In the genomic region with DNA sequence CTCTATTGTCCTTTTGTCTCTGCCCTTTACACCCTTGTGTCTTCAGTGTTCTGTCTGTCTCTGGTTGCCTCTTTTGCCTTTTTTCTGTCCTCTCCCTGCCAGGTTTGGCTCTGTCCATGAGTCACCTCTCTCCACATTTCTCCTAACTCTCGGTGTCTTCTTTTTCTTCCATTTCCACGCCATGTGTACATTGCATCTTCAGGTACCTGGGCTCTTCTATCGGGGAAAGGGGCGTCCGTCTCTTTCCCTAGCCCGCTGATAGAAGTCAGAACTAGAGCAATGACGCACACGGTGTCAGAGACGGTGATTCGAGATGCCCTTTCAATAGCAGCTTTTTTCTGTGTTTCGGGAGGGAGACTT, we compare ENCODE assay signal across 1 cellular context.
A peak's percentile ranks its signal among the peaks of the same experiment; 100 is the strongest.
TF ChIP-seq lines count a peak whose summit lies in the region.

No MANE protein-coding gene starts in this region.

TF ChIP-seq in K562, 482 proteins besides CTCF, POLR2A, EP300 and RAD21 (continued from another document and continues in another):
- TF ChIP-seq, protein P1, sequence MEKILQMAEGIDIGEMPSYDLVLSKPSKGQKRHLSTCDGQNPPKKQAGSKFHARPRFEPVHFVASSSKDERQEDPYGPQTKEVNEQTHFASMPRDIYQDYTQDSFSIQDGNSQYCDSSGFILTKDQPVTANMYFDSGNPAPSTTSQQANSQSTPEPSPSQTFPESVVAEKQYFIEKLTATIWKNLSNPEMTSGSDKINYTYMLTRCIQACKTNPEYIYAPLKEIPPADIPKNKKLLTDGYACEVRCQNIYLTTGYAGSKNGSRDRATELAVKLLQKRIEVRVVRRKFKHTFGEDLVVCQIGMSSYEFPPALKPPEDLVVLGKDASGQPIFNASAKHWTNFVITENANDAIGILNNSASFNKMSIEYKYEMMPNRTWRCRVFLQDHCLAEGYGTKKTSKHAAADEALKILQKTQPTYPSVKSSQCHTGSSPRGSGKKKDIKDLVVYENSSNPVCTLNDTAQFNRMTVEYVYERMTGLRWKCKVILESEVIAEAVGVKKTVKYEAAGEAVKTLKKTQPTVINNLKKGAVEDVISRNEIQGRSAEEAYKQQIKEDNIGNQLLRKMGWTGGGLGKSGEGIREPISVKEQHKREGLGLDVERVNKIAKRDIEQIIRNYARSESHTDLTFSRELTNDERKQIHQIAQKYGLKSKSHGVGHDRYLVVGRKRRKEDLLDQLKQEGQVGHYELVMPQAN (IDR thresholded peaks at IDR 0.05; ENCODE audit: borderline replicate concordance): 0 out of 2 replicates have a peak, but pooled peaks have one; percentile 50
- TF ChIP-seq ZNF79 (CRISPR knock-in tag; IDR thresholded peaks at IDR 0.05; ENCODE audit: low read depth): no peak
- TF ChIP-seq, protein P2, sequence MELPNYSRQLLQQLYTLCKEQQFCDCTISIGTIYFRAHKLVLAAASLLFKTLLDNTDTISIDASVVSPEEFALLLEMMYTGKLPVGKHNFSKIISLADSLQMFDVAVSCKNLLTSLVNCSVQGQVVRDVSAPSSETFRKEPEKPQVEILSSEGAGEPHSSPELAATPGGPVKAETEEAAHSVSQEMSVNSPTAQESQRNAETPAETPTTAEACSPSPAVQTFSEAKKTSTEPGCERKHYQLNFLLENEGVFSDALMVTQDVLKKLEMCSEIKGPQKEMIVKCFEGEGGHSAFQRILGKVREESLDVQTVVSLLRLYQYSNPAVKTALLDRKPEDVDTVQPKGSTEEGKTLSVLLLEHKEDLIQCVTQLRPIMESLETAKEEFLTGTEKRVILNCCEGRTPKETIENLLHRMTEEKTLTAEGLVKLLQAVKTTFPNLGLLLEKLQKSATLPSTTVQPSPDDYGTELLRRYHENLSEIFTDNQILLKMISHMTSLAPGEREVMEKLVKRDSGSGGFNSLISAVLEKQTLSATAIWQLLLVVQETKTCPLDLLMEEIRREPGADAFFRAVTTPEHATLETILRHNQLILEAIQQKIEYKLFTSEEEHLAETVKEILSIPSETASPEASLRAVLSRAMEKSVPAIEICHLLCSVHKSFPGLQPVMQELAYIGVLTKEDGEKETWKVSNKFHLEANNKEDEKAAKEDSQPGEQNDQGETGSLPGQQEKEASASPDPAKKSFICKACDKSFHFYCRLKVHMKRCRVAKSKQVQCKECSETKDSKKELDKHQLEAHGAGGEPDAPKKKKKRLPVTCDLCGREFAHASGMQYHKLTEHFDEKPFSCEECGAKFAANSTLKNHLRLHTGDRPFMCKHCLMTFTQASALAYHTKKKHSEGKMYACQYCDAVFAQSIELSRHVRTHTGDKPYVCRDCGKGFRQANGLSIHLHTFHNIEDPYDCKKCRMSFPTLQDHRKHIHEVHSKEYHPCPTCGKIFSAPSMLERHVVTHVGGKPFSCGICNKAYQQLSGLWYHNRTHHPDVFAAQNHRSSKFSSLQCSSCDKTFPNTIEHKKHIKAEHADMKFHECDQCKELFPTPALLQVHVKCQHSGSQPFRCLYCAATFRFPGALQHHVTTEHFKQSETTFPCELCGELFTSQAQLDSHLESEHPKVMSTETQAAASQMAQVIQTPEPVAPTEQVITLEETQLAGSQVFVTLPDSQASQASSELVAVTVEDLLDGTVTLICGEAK (IDR thresholded peaks at IDR 0.05): no peak
- TF ChIP-seq, protein P2 (CRISPR knock-in tag; IDR thresholded peaks at IDR 0.05): no peak
- TF ChIP-seq DDX20 (tag; IDR thresholded peaks at IDR 0.05; ENCODE audit: low read depth): no peak
- no peak for TF ChIP-seq ZNF23 (CRISPR knock-in tag; IDR thresholded peaks at IDR 0.05)
- TF ChIP-seq, protein P3, sequence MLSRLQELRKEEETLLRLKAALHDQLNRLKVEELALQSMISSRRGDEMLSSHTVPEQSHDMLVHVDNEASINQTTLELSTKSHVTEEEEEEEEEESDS (CRISPR knock-in tag; IDR thresholded peaks at IDR 0.05): no peak
- no peak for TF ChIP-seq SRSF1 (IDR thresholded peaks at IDR 0.05; ENCODE audit: low read depth, low read length)
- TF ChIP-seq MCM2 (IDR thresholded peaks at IDR 0.05; ENCODE audit: low read depth): no peak
- TF ChIP-seq RBM15 (IDR thresholded peaks at IDR 0.05; ENCODE audit: insufficient read depth, low read length): no peak
- TF ChIP-seq ETS1 (conservative IDR thresholded peaks at IDR 0.05; ENCODE audit: control insufficient read depth, low read depth, low read length): no peak
- TF ChIP-seq CBFB (CRISPR knock-in tag; IDR thresholded peaks at IDR 0.05): no peak; the same call in 1 of the 2 replicates
- no peak for TF ChIP-seq GATAD2A (IDR thresholded peaks at IDR 0.05)
- no peak for TF ChIP-seq SNRNP70 (optimal IDR thresholded peaks at IDR 0.05; ENCODE audit: low read depth, low read length)
- peak in 1 of 2 experiments; percentile 69; a peak in 1 of 4 replicates for TF ChIP-seq FOXA3 (CRISPR knock-in tag; conservative IDR thresholded peaks at IDR 0.05 in 1 of 2, IDR thresholded peaks at IDR 0.05 in 1 of 2)
- TF ChIP-seq FOXP4 (CRISPR knock-in tag; IDR thresholded peaks at IDR 0.05; ENCODE audit: borderline replicate concordance): no peak
- no peak for TF ChIP-seq POLR2G (IDR thresholded peaks at IDR 0.05; ENCODE audit: low read depth, low read length)
- TF ChIP-seq DPF2 (IDR thresholded peaks at IDR 0.05): no peak
- TF ChIP-seq CHAMP1 (IDR thresholded peaks at IDR 0.05): no peak
- no peak for TF ChIP-seq SP2 (IDR thresholded peaks at IDR 0.05; ENCODE audit: extremely low read depth, low read depth, low read length, poor library complexity, severe bottlenecking)
- TF ChIP-seq BRD9 (IDR thresholded peaks at IDR 0.05; ENCODE audit: low read depth, partially characterized antibody): peak; percentile 79
- TF ChIP-seq PHB (CRISPR knock-in tag; IDR thresholded peaks at IDR 0.05): no peak
- TF ChIP-seq ZBTB26 (CRISPR knock-in tag; IDR thresholded peaks at IDR 0.05): 0 out of 2 replicates have a peak, but pooled peaks have one; percentile 49
- no peak for TF ChIP-seq ZNF239 (CRISPR knock-in tag; IDR thresholded peaks at IDR 0.05)
- no peak; the same call in 1 of the 2 replicates for TF ChIP-seq NR2C1 (IDR thresholded peaks at IDR 0.05)
- no peak for TF ChIP-seq NR2C1 (tag; IDR thresholded peaks at IDR 0.05)
- TF ChIP-seq ZNF766 (CRISPR knock-in tag; conservative IDR thresholded peaks at IDR 0.05): no peak
- TF ChIP-seq NFIX (CRISPR knock-in tag; IDR thresholded peaks at IDR 0.05; ENCODE audit: low read depth): no peak
- TF ChIP-seq THRAP3 (IDR thresholded peaks at IDR 0.05; ENCODE audit: borderline replicate concordance): peak; percentile 58; the same call in 1 of the 2 replicates
- TF ChIP-seq, protein P4, sequence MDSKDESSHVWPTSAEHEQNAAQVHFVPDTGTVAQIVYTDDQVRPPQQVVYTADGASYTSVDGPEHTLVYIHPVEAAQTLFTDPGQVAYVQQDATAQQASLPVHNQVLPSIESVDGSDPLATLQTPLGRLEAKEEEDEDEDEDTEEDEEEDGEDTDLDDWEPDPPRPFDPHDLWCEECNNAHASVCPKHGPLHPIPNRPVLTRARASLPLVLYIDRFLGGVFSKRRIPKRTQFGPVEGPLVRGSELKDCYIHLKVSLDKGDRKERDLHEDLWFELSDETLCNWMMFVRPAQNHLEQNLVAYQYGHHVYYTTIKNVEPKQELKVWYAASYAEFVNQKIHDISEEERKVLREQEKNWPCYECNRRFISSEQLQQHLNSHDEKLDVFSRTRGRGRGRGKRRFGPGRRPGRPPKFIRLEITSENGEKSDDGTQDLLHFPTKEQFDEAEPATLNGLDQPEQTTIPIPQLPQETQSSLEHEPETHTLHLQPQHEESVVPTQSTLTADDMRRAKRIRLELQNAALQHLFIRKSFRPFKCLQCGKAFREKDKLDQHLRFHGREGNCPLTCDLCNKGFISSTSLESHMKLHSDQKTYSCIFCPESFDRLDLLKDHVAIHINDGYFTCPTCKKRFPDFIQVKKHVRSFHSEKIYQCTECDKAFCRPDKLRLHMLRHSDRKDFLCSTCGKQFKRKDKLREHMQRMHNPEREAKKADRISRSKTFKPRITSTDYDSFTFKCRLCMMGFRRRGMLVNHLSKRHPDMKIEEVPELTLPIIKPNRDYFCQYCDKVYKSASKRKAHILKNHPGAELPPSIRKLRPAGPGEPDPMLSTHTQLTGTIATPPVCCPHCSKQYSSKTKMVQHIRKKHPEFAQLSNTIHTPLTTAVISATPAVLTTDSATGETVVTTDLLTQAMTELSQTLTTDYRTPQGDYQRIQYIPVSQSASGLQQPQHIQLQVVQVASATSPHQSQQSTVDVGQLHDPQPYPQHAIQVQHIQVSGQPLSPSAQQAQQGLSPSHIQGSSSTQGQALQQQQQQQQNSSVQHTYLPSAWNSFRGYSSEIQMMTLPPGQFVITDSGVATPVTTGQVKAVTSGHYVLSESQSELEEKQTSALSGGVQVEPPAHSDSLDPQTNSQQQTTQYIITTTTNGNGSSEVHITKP (IDR thresholded peaks at IDR 0.05; ENCODE audit: partially characterized antibody): peak; percentile 58
- no peak for TF ChIP-seq CXXC5 (CRISPR knock-in tag; IDR thresholded peaks at IDR 0.05)
- no peak for TF ChIP-seq RFX7 (CRISPR knock-in tag; IDR thresholded peaks at IDR 0.05)
- TF ChIP-seq EWSR1 (IDR thresholded peaks at IDR 0.05; ENCODE audit: borderline replicate concordance, low read depth, partially characterized antibody): no peak
- no peak for TF ChIP-seq MTF1 (CRISPR knock-in tag; IDR thresholded peaks at IDR 0.05; ENCODE audit: borderline replicate concordance)
- TF ChIP-seq ZC3H8 (IDR thresholded peaks at IDR 0.05): peak; percentile 84; the same call in 1 of the 2 replicates
- no peak for TF ChIP-seq CBX3 (IDR thresholded peaks at IDR 0.05; ENCODE audit: borderline replicate concordance in 1 of 2, low read length in 2 of 2)
- TF ChIP-seq OTX1 (CRISPR knock-in tag; IDR thresholded peaks at IDR 0.05): peak; percentile 72; the same call in 1 of the 2 replicates
